In the genomic region with DNA sequence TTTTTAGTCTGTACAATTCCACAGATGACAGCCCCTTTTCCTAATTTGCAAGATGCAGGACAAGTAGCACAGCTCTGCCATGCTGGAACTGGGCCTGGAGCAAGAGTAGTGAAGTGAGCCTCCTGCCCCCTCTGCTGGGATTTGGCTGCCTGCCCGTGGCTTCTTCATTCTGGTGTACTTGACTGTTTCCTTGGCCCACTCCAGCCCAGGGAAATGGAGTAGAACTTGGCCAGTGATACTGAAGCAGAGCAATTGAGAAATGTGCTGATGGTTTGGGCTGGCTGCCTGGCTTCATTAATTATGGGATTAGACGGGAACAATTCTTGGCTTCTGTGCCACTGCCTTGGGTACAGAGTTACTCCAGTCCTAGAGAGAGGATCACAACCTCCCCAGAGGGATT, we compare ENCODE assay signal across 8 cellular contexts. TPM values are rescaled to one million over a fixed set of nuclear protein-coding genes. Genes with fewer than 3 reads are reported as not detected.
DNase-seq lines count a peak whose midpoint lies in the region; ATAC-seq and TF ChIP-seq lines count a peak whose summit lies in the region.

No MANE protein-coding gene starts in this region.

- DNase-seq in NCI-H1092 treated with DMSO at 0.1 percent for 48 hours (lab: John Stamatoyannopoulos, UW): peak; percentile 91
- DNase-seq in islet precursor cell: peak; percentile 57
- peak in 48 of 49 donors; percentile 3 to 90 (median 70) for DNase-seq in substantia nigra (lab: John Stamatoyannopoulos, UW)
- DNase-seq in COLO668 (lab: John Stamatoyannopoulos, UW; ENCODE audit: unreplicated experiment): no peak
- no peak for DNase-seq in NCI-H1930 (lab: John Stamatoyannopoulos, UW)

- no peak overlapping the region for H3K27ac ChIP-seq in substantia nigra (ENCODE audit: low read depth, low read length, poor library complexity, severe bottlenecking)

- peak overlapping the region in 4 of 5 experiments; percentile 58 to 97 (median 95) for H3K27ac Mint-ChIP-seq in brain

- peaks cover 4% of the 10 kb centered on the region for H3K27me3 Mint-ChIP-seq in brain

- peaks cover under 1% of the 10 kb centered on the region for H3K36me3 Mint-ChIP-seq in brain

- TF ChIP-seq CTCF in brain (conservative IDR thresholded peaks at IDR 0.05): no peak

- H3K4me3 Mint-ChIP-seq in brain: peak overlapping the region in 4 of 5 experiments; percentile 55 to 80 (median 74)

- ATAC-seq in GM19467 (IDR thresholded peaks at IDR 0.05; ENCODE audit: unreplicated experiment): no peak
- no peak for ATAC-seq in HG03135 (IDR thresholded peaks at IDR 0.05; ENCODE audit: unreplicated experiment)

- H3K9me3 Mint-ChIP-seq in brain: peaks cover 0 to 2% (median 2%) of the 10 kb centered on the region in 5 experiments

- H3K4me1 Mint-ChIP-seq in brain: peaks cover 38% of the 10 kb centered on the region

RNA-seq across cellular contexts. Expression of a gene that starts 2.8 kb away (rescaled TPM):
- polyA plus RNA-seq in brain (ENCODE audit: insufficient read depth, low read depth, low replicate concordance): 13.7 TPM

Comparison
In these comparisons a context has a peak if more than half of its experiments do, and no peak if none do; other contexts are left out.
1. DNase-seq: peak in NCI-H1092 treated with DMSO at 0.1 percent for 48 hours (single experiment), islet precursor cell (single experiment) and substantia nigra (48 of 49); none in COLO668 (single experiment) and NCI-H1930 (0 of 2).